In the genomic region with DNA sequence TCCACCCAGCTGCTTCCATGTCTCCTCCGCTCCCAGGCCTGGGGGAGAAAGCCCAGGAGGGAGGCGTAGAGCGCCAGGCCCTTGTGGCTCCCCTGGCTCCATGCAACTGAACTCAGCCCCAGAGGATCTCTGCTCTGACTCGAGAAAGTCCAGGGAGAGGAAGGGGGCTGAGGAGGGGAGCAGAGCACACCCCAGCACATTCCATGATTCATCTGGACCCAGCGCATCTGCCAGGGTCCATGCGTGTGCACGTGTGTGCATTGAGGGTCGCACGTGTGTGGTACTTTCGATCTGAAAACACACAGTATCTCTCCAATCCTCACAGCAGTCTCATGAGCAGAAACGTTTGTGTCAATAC, we compare ENCODE assay signal across 11 cellular contexts.
A peak's percentile ranks its signal among the peaks of the same experiment; 100 is the strongest.
DNase-seq lines count a peak whose midpoint lies in the region; ATAC-seq and TF ChIP-seq lines count a peak whose summit lies in the region.
"Had no signal": no experiment of that assay in that cellular context is flagged by ENCODE, and none has a peak within 500 bp of the region (broad histone marks: within the 10 kb centered on the region; RNA-seq: fewer than 3 reads in every experiment).

No MANE protein-coding gene starts in this region.

- H3K36me3 ChIP-seq in cardiac muscle cell: no peaks in the 10 kb centered on the region
- H3K36me3 ChIP-seq in muscle layer of colon (ENCODE audit: insufficient read depth, low read length): no peaks in the 10 kb centered on the region
- no peaks in the 10 kb centered on the region for H3K36me3 ChIP-seq in transverse colon
- H3K36me3 ChIP-seq: thyroid gland had no signal

- 56% methylated on average over 11 of the region's 11 CpGs; no CpG with 5 or more reads in 1 of the 2 donors for WGBS in transverse colon (ENCODE audit: low coverage in 1 of 2), 2 donors

- H3K4me1 ChIP-seq in cardiac muscle cell (ENCODE audit: low read depth) (peaks cover 55% of the 10 kb centered on the region), muscle layer of colon (ENCODE audit: insufficient read depth, low read length) (peaks cover 31% of the 10 kb centered on the region), transverse colon (peaks cover 4 to 39% (median 21%) of the 10 kb centered on the region in 4 donors)

- in situ Hi-C loops in transverse colon (cut with MboI; ENCODE audit: low pct_ligation_motif_present in 1 of 4, low pct_unique_long_range_greater_than_20kb in 1 of 4, low sequenced_read_pairs in 3 of 4): no loop called here

- H3K27me3 ChIP-seq in cardiac muscle cell (no peaks in the 10 kb centered on the region), muscle layer of colon (ENCODE audit: control insufficient read depth in 1 of 2, insufficient read depth in 2 of 2, low read length in 2 of 2) (no peaks in the 10 kb centered on the region), transverse colon (no peaks in the 10 kb centered on the region)
- H3K27me3 ChIP-seq: thyroid gland had no signal

- no peak for TF ChIP-seq POLR2A in transverse colon (IDR thresholded peaks at IDR 0.05)

- H3K4me3 ChIP-seq in cardiac muscle cell (no peak overlapping the region), muscle layer of colon (ENCODE audit: low read depth in 1 of 2, low read length in 2 of 2) (peak overlapping the region in 1 of 2 donors; percentile 8), transverse colon (no peak overlapping the region)
- H3K4me3 ChIP-seq: thyroid gland had no signal

- H3K27ac ChIP-seq in cardiac muscle cell: peak overlapping the region; percentile 5
- peak overlapping the region; percentile 81 for H3K27ac ChIP-seq in cingulate gyrus (ENCODE audit: low read depth, low read length)
- H3K27ac ChIP-seq in muscle layer of colon (ENCODE audit: low read depth, low read length): peak overlapping the region; percentile 40
- peak overlapping the region; percentile 27 to 54 (median 38) for H3K27ac ChIP-seq in transverse colon

- no peak for ATAC-seq in left cardiac atrium
- ATAC-seq in GM19395 (IDR thresholded peaks at IDR 0.05; ENCODE audit: unreplicated experiment): no peak
- ATAC-seq in GM18909 (IDR thresholded peaks at IDR 0.05; ENCODE audit: poor library complexity, unreplicated experiment): no peak

- intact Hi-C loops in left cardiac atrium (cut with DNase I): no loop called here
- intact Hi-C loops in transverse colon (cut with DNase I; ENCODE audit: low total_unique reads): no loop called here

- no peak for TF ChIP-seq EP300 in transverse colon (IDR thresholded peaks at IDR 0.05; ENCODE audit: low read depth)

- TF ChIP-seq CTCF in cardiac muscle cell (IDR thresholded peaks at IDR 0.05; ENCODE audit: low read depth, low read length) (no peak), transverse colon (IDR thresholded peaks at IDR 0.05) (no peak)

- H3K9me3 ChIP-seq in cardiac muscle cell (ENCODE audit: low read depth): no peaks in the 10 kb centered on the region
- H3K9me3 ChIP-seq in muscle layer of colon (ENCODE audit: low read length): no peaks in the 10 kb centered on the region
- peaks cover 0 to 8% of the 10 kb centered on the region in 2 donors for H3K9me3 ChIP-seq in transverse colon
- H3K9me3 ChIP-seq: thyroid gland had no signal

- H3K9ac ChIP-seq in muscle layer of colon (ENCODE audit: low read length): no peak overlapping the region

- no peak for DNase-seq in cardiac muscle cell (ENCODE audit: low read depth in 1 of 2, low spot score in 1 of 2)
- DNase-seq in left cardiac atrium: no peak
- no peak for DNase-seq in transverse colon
- DNase-seq in NCI-H226: no peak
- DNase-seq: activated CD4-positive, CD25-positive, alpha-beta regulatory T cell treated with anti-CD3 and anti-CD28 coated beads, Interleukin-2, amount 50 U/mL, for 72 hours; NCI-H1105 had no signal

Comparison
In these comparisons a context has a peak if more than half of its experiments do, and no peak if none do; other contexts are left out.
1. H3K27ac ChIP-seq: peak in every context shown above with its lines; median percentile 81 in cingulate gyrus; 40 in muscle layer of colon; 38 in transverse colon; 5 in cardiac muscle cell.